ENCODE assay signal across 8 cellular contexts in genomic region chr12:1804545-1805332, GRCh38. TPM values are rescaled to one million over a fixed set of nuclear protein-coding genes. Genes with fewer than 3 reads are reported as not detected.
A peak's percentile ranks its signal among the peaks of the same experiment; 100 is the strongest.
DNase-seq lines count a peak whose midpoint lies in the region; ATAC-seq, FAIRE-seq and TF ChIP-seq lines count a peak whose summit lies in the region.

No MANE protein-coding gene starts in this region.

- no peak overlapping the region for H3K4me3 ChIP-seq in adipocyte (ENCODE audit: low read length)

- H3K9ac ChIP-seq in adipocyte (ENCODE audit: low read length): no peak overlapping the region

- intact Hi-C loops in left ventricle myocardium superior (cut with micrococcal nuclease) (loop anchor here (10.0 kb wide), 1 partner anchor 230 kb away; no protein-coding TSS in a partner anchor), sciatic nerve (cut with DNase I) (loop anchor here (10.0 kb wide), 1 partner anchor 790 kb away; no protein-coding TSS in a partner anchor)

- no peaks in the 10 kb centered on the region for H3K36me3 ChIP-seq in adipocyte (ENCODE audit: control insufficient read depth, insufficient read depth, low read length, severe bottlenecking)

- ATAC-seq in HG02759 (IDR thresholded peaks at IDR 0.05; ENCODE audit: unreplicated experiment): peak; percentile 91
- ATAC-seq in left ventricle myocardium superior: peak; percentile 78
- peak; percentile 95 for ATAC-seq in sciatic nerve

- H3K9me3 ChIP-seq in adipocyte (ENCODE audit: control insufficient read depth, low read length): no peaks in the 10 kb centered on the region

- no peak for TF ChIP-seq POLR2A in GM12892 (IDR thresholded peaks at IDR 0.05; ENCODE audit: low read depth, low read length)

- no peaks in the 10 kb centered on the region for H3K27me3 ChIP-seq in adipocyte (replicated peaks; ENCODE audit: control insufficient read depth, insufficient read depth, low read length)

- DNase-seq in GM12892 (ENCODE audit: insufficient read length): peak; percentile 95
- peak; percentile 29 for DNase-seq in NCI-H1436 treated with DMSO at 0.1 percent for 48 hours (lab: John Stamatoyannopoulos, UW)
- DNase-seq in T-helper 1 cell: peak; percentile 70 to 87 (median 76)
- DNase-seq in adipocyte (ENCODE audit: low read depth): peak; percentile 94
- DNase-seq in left ventricle myocardium superior: peak; percentile 91
- DNase-seq in sciatic nerve (ENCODE audit: low spot score): peak; percentile 94
- no peak for DNase-seq in GOT3 (lab: John Stamatoyannopoulos, UW)

- peak; percentile 97 for FAIRE-seq in GM12892 (lab: Jason Lieb, UNC)

- peaks cover 25% of the 10 kb centered on the region for H3K4me1 ChIP-seq in adipocyte (ENCODE audit: control insufficient read depth, insufficient read depth, low read length)

RNA-seq across cellular contexts. Expression of gene LRTM2, which starts 15.6 kb away (rescaled TPM):
- not detected for polyA plus RNA-seq in GM12892 (2012; ENCODE audit: missing spikeins)
- total RNA-seq in left ventricle myocardium superior: not detected
- total RNA-seq in sciatic nerve: not detected
